Comparison of ENCODE assay signal across 1 cellular context in genomic region chr18:25853716-25854465, GRCh38.
TF ChIP-seq lines count a peak whose summit lies in the region.

No MANE protein-coding gene starts in this region.

TF ChIP-seq in SK-N-SH, 30 proteins besides CTCF, POLR2A, EP300 and RAD21 (continued from another document):
- TF ChIP-seq USF2 (IDR thresholded peaks at IDR 0.05; ENCODE audit: borderline replicate concordance, low read depth, low read length) (no peak), NRF1 (IDR thresholded peaks at IDR 0.05; ENCODE audit: low read depth, low read length) (no peak), FOSL2 (IDR thresholded peaks at IDR 0.05; ENCODE audit: borderline replicate concordance, low read depth) (no peak), TEAD4 (IDR thresholded peaks at IDR 0.05; ENCODE audit: borderline replicate concordance, insufficient read depth) (no peak)
